ENCODE assay signal across 17 cellular contexts in the genomic region with DNA sequence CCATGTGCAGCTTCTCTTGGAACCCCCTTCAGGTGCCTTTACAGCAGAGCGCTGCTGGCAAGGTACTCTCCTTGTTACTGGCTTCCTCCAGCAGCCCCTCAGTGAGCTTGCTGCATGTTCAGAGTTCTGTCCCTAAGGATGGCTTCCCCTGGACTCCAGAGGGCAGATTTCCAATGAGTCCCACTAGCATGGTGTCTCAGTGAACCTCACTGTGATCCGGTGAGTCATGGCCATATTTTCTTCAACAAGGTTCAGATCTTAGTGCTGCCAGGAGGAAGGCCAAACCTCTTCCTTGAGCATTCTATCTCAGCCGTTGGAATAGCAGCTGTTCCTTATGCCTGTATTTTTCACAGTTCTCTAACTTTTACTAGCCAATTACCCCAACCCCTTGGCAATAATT.
DNase-seq lines count a peak whose midpoint lies in the region; ATAC-seq and TF ChIP-seq lines count a peak whose summit lies in the region.
"Had no signal": no experiment of that assay in that cellular context is flagged by ENCODE, and none has a peak within 500 bp of the region (broad histone marks: within the 10 kb centered on the region; RNA-seq: fewer than 3 reads in every experiment).

No MANE protein-coding gene starts in this region.

- H3K9me3 ChIP-seq in ascending aorta = no peaks in the 10 kb centered on the region
- H3K9me3 ChIP-seq in right cardiac atrium (ENCODE audit: control insufficient read depth, low read length) = no peaks in the 10 kb centered on the region
- H3K9me3 ChIP-seq: left lung, tibial nerve had no signal

- TF ChIP-seq CTCF in ascending aorta (IDR thresholded peaks at IDR 0.05) = no peak

- ATAC-seq in esophagus mucosa (no peak), right cardiac atrium (no peak)
- ATAC-seq: left lung had no signal

- WGBS in right cardiac atrium = 54% methylated on average over 3 of the region's 3 CpGs

- DNase-seq in GM03348 (ENCODE audit: low spot score) (peak; percentile 32), NCI-H446 treated with DMSO at 0.1 percent for 48 hours (lab: John Stamatoyannopoulos, UW) (peak; percentile 49), fibroblast of peridontal ligament (ENCODE audit: extremely low read depth) (peak; percentile 17), skeletal muscle cell (ENCODE audit: low read depth) (peak; percentile 19), ascending aorta (ENCODE audit: low spot score in 2 of 2) (no peak), right cardiac atrium (no peak)
- DNase-seq: activated CD4-positive, alpha-beta T cell treated with anti-CD3 and anti-CD28 coated beads, Interleukin-2, amount 50 U/mL, for 4 hours; activated gamma-delta T cell; DMS153; left lung; NCI-H146; NCI-H524 treated with DMSO at 0.1 percent for 48 hours; stimulated activated CD4-positive, alpha-beta T cell treated with anti-CD3 and anti-CD28 coated beads, Interleukin-12 subunit alpha, Interleukin-12 subunit beta, amount 100 ng/mL, for 4 hours had no signal

- H3K36me3 ChIP-seq in ascending aorta = no peaks in the 10 kb centered on the region
- H3K36me3 ChIP-seq: left lung, tibial nerve had no signal

- intact Hi-C loops in ascending aorta (cut with DNase I) (loop anchor here (10.0 kb wide), 1 partner anchor 100 kb away; a partner anchor contains a TSS), right cardiac atrium (cut with DNase I) (no loop called here)

- H3K4me3 ChIP-seq in skeletal muscle cell (ENCODE audit: low read depth, low read length) = no peak overlapping the region
- H3K4me3 ChIP-seq in ascending aorta = no peak overlapping the region
- H3K4me3 ChIP-seq in right cardiac atrium (ENCODE audit: low read length) = no peak overlapping the region
- H3K4me3 ChIP-seq: coronary artery, left lung, tibial nerve had no signal

- peaks cover 0 to 4% of the 10 kb centered on the region in 2 donors for H3K4me1 ChIP-seq in ascending aorta
- H3K4me1 ChIP-seq in right cardiac atrium (ENCODE audit: control insufficient read depth, insufficient read depth, low read length) = peaks cover 2% of the 10 kb centered on the region
- H3K4me1 ChIP-seq: left lung had no signal

- H3K27me3 ChIP-seq in ascending aorta (no peaks in the 10 kb centered on the region), right cardiac atrium (ENCODE audit: control insufficient read depth, insufficient read depth) (no peaks in the 10 kb centered on the region)
- H3K27me3 ChIP-seq: left lung, tibial nerve had no signal

- H3K27ac ChIP-seq in ascending aorta (no peak overlapping the region), right cardiac atrium (ENCODE audit: low read length) (no peak overlapping the region)
- H3K27ac ChIP-seq: left lung, RWPE1, tibial nerve had no signal

Comparison
In these comparisons a context has a peak if more than half of its experiments do, and no peak if none do; other contexts are left out.
1. DNase-seq: peak in GM03348 (single experiment), NCI-H446 treated with DMSO at 0.1 percent for 48 hours (single experiment), fibroblast of peridontal ligament (single experiment) and skeletal muscle cell (single experiment); none in ascending aorta (0 of 2) and right cardiac atrium (0 of 3).